ENCODE assay signal across 26 cellular contexts in genomic region chr3:74214286-74214685, GRCh38.
DNase-seq lines count a peak whose midpoint lies in the region; ATAC-seq and TF ChIP-seq lines count a peak whose summit lies in the region.
"Had no signal": no experiment of that assay in that cellular context is flagged by ENCODE, and none has a peak within 500 bp of the region (broad histone marks: within the 10 kb centered on the region; RNA-seq: fewer than 3 reads in every experiment).

No MANE protein-coding gene starts in this region.

- no peak overlapping the region for H3K27ac ChIP-seq in mammary epithelial cell (ENCODE audit: insufficient read depth, low read depth, low read length)
- H3K27ac ChIP-seq in osteoblast (ENCODE audit: low read depth, low read length): no peak overlapping the region
- H3K27ac ChIP-seq: C4-2B, PC-9, SJCRH30 had no signal

- H3K9me3 ChIP-seq in mammary epithelial cell (replicated peaks; ENCODE audit: insufficient read depth, low read length): no peaks in the 10 kb centered on the region
- H3K9me3 ChIP-seq in osteoblast (ENCODE audit: low read depth, low read length): no peaks in the 10 kb centered on the region
- H3K9me3 ChIP-seq: SJCRH30 had no signal

- WGBS in mammary epithelial cell (ENCODE audit: low coverage, missing lambda C conversion rate): 57% methylated on average over 4 of the region's 4 CpGs

- no peak for ATAC-seq in HG02763 (IDR thresholded peaks at IDR 0.05; ENCODE audit: unreplicated experiment)
- ATAC-seq: HepG2, K562, Right ventricle myocardium inferior had no signal

- H3K27me3 Mint-ChIP-seq in CD14-positive monocyte (ENCODE audit: low read depth in 3 of 3): peaks cover 0 to 1% (median 0%) of the 10 kb centered on the region in 3 donors
- H3K27me3 Mint-ChIP-seq: B cell; CD8-positive, alpha-beta memory T cell had no signal

- TF ChIP-seq CTCF in AG10803 (conservative IDR thresholded peaks at IDR 0.05; ENCODE audit: low read length): no peak
- no peak for TF ChIP-seq CTCF in mammary epithelial cell (conservative IDR thresholded peaks at IDR 0.05 in 1 of 2, IDR thresholded peaks at IDR 0.05 in 1 of 2; ENCODE audit: extremely low read depth in 1 of 2, insufficient read depth in 1 of 2, low read depth in 1 of 2, low read length in 2 of 2)
- no peak for TF ChIP-seq CTCF in osteoblast (IDR thresholded peaks at IDR 0.05; ENCODE audit: extremely low read depth, low read depth, low read length)
- no peak for TF ChIP-seq CTCF in CD14-positive monocyte (IDR thresholded peaks at IDR 0.05)

- H2AFZ ChIP-seq in mammary epithelial cell (ENCODE audit: low read depth, low read length): no peak overlapping the region
- no peak overlapping the region for H2AFZ ChIP-seq in osteoblast (ENCODE audit: low read length)
- H2AFZ ChIP-seq: PC-9 had no signal

- intact Hi-C loops in mammary epithelial cell (cut with micrococcal nuclease): no loop called here
- intact Hi-C loops in CD14-positive monocyte (cut with micrococcal nuclease): no loop called here

- no peak overlapping the region for H3K27ac Mint-ChIP-seq in CD14-positive monocyte
- H3K27ac Mint-ChIP-seq: B cell; CD8-positive, alpha-beta memory T cell had no signal

- in situ Hi-C loops in mammary epithelial cell (cut with MboI; ENCODE audit: low sequenced_read_pairs in 2 of 2): no loop called here

- no TSS peak for BruUV-seq in mammary epithelial cell (replicated peaks; lab: Mats Ljungman, UMichigan)

- no peak overlapping the region for H3K9ac ChIP-seq in mammary epithelial cell (ENCODE audit: insufficient read depth, low read length)

- H3K36me3 ChIP-seq in mammary epithelial cell (ENCODE audit: insufficient read depth, low read length) (no peaks in the 10 kb centered on the region), osteoblast (ENCODE audit: insufficient read depth, low read length) (no peaks in the 10 kb centered on the region)
- H3K36me3 ChIP-seq: SJCRH30 had no signal

- peaks cover 4% of the 10 kb centered on the region for H3K27me3 ChIP-seq in mammary epithelial cell (ENCODE audit: insufficient read depth, low read length)
- no peaks in the 10 kb centered on the region for H3K27me3 ChIP-seq in osteoblast (ENCODE audit: insufficient read depth, low read length)
- H3K27me3 ChIP-seq: SJCRH30 had no signal

- H3K4me1 Mint-ChIP-seq in CD14-positive monocyte: no peaks in the 10 kb centered on the region
- H3K4me1 Mint-ChIP-seq: B cell; CD8-positive, alpha-beta memory T cell had no signal

- H3K4me2 ChIP-seq in mammary epithelial cell (ENCODE audit: insufficient read depth, low read depth, low read length) (no peak overlapping the region), osteoblast (ENCODE audit: insufficient read depth, low read length) (no peak overlapping the region)
- H3K4me2 ChIP-seq: PC-9 had no signal

- dilution Hi-C loops in mammary epithelial cell (cut with HindIII; ENCODE audit: low sequenced_read_pairs): no loop called here

- H3K4me3 ChIP-seq in AG10803 (ENCODE audit: low read length) (no peak overlapping the region), mammary epithelial cell (replicated peaks in 1 of 3; ENCODE audit: insufficient read depth in 1 of 3, low read depth in 2 of 3, low read length in 3 of 3) (no peak overlapping the region), osteoblast (ENCODE audit: insufficient read depth, low read length) (no peak overlapping the region)
- H3K4me3 ChIP-seq: K562, PC-9, SJCRH30 had no signal

- CTCF ChIA-PET in mammary epithelial cell (lab: Charles Lee; ENCODE audit: low non-redundant PET): no interaction called here

- no peaks in the 10 kb centered on the region for H3K79me2 ChIP-seq in mammary epithelial cell (ENCODE audit: insufficient read depth, low read length)
- H3K79me2 ChIP-seq in osteoblast (ENCODE audit: insufficient read depth, low read length): no peaks in the 10 kb centered on the region

- H3K9me3 Mint-ChIP-seq in CD14-positive monocyte: peaks cover 0 to 7% (median 0%) of the 10 kb centered on the region in 7 donors

- H3K36me3 Mint-ChIP-seq in CD14-positive monocyte: no peaks in the 10 kb centered on the region

- H3K4me3 Mint-ChIP-seq in CD14-positive monocyte: no peak overlapping the region
- H3K4me3 Mint-ChIP-seq: B cell; CD8-positive, alpha-beta memory T cell had no signal

- H3K4me1 ChIP-seq in mammary epithelial cell (ENCODE audit: insufficient read depth, low read length) (no peaks in the 10 kb centered on the region), osteoblast (ENCODE audit: insufficient read depth, low read length) (no peaks in the 10 kb centered on the region)
- H3K4me1 ChIP-seq: SJCRH30 had no signal

- no peaks in the 10 kb centered on the region for H4K20me1 ChIP-seq in mammary epithelial cell (ENCODE audit: insufficient read depth, low read length)
- H4K20me1 ChIP-seq in osteoblast (ENCODE audit: insufficient read depth, low read length): no peaks in the 10 kb centered on the region

- DNase-seq in AG10803 (ENCODE audit: low read depth): peak; percentile 8
- peak; percentile 54 for DNase-seq in HT1080 (ENCODE audit: low read depth)
- DNase-seq in mammary epithelial cell: peak; percentile 8
- peak; percentile 41 for DNase-seq in osteoblast (ENCODE audit: insufficient read length, low spot score, missing footprints)
- no peak for DNase-seq in CD14-positive monocyte (ENCODE audit: low spot score)
- DNase-seq in activated gamma-delta T cell (lab: John Stamatoyannopoulos, UW): no peak
- DNase-seq: CD8-positive, alpha-beta memory T cell; DMS 273 treated with DMSO at 0.1 percent for 48 hours; DMS79; GF-D8; H7; Kasumi-1; NCI-H1092 treated with DMSO at 0.1 percent for 48 hours; NCI-H1436; NCI-H187; NCI-H2107; NCI-H524; NCI-H774; PC-9; SJCRH30 had no signal

Comparison
In these comparisons a context has a peak if more than half of its experiments do, and no peak if none do; other contexts are left out.
1. DNase-seq: peak in AG10803 (single experiment), HT1080 (single experiment), mammary epithelial cell (single experiment) and osteoblast (single experiment); none in CD14-positive monocyte (single experiment) and activated gamma-delta T cell (single experiment).